Comparison of ENCODE assay signal across 1 cellular context in genomic region chr2:127420039-127420864, GRCh38.
TF ChIP-seq lines count a peak whose summit lies in the region.

No MANE protein-coding gene starts in this region.

TF ChIP-seq in HepG2, 621 proteins besides CTCF, POLR2A, EP300 and RAD21 (continued from another document and continues in another):
- TF ChIP-seq HNF1B (CRISPR knock-in tag; IDR thresholded peaks at IDR 0.05) (peak; percentile 51; the same call in 1 of the 2 replicates), ZNF687 (CRISPR knock-in tag; IDR thresholded peaks at IDR 0.05) (peak; percentile 73), HOXA5 (CRISPR knock-in tag; IDR thresholded peaks at IDR 0.05) (no peak), RARA (CRISPR knock-in tag; IDR thresholded peaks at IDR 0.05) (no peak), UBTF (CRISPR knock-in tag; IDR thresholded peaks at IDR 0.05) (no peak), ZNF563 (CRISPR knock-in tag; IDR thresholded peaks at IDR 0.05) (peak; percentile 8; the same call in 1 of the 2 replicates), ZKSCAN8 (CRISPR knock-in tag; IDR thresholded peaks at IDR 0.05; ENCODE audit: borderline replicate concordance) (no peak), PITX1 (CRISPR knock-in tag; IDR thresholded peaks at IDR 0.05) (no peak), ZNF691 (CRISPR knock-in tag; IDR thresholded peaks at IDR 0.05; ENCODE audit: borderline replicate concordance, low read depth) (peak; percentile 53; the same call in 1 of the 2 replicates), ZSCAN21 (CRISPR knock-in tag; IDR thresholded peaks at IDR 0.05; ENCODE audit: borderline replicate concordance) (peak; percentile 2; the same call in 1 of the 2 replicates), AGO1 (IDR thresholded peaks at IDR 0.05; ENCODE audit: low read depth, low read length, poor library complexity, severe bottlenecking) (no peak), BRD4 (CRISPR knock-in tag; IDR thresholded peaks at IDR 0.05) (no peak), ZNF761 (CRISPR knock-in tag; conservative IDR thresholded peaks at IDR 0.05) (0 out of 2 replicates have a peak, but pooled peaks have one; percentile 7), ZBTB21 (CRISPR knock-in tag; IDR thresholded peaks at IDR 0.05) (no peak), ZNF326 (CRISPR knock-in tag; IDR thresholded peaks at IDR 0.05; ENCODE audit: borderline replicate concordance) (no peak), ZNF646 (CRISPR knock-in tag; IDR thresholded peaks at IDR 0.05) (no peak), ZNF501 (CRISPR knock-in tag; IDR thresholded peaks at IDR 0.05) (no peak), MAX (IDR thresholded peaks at IDR 0.05) (peak; percentile 18; the same call in 1 of the 2 replicates), ZNF605 (CRISPR knock-in tag; IDR thresholded peaks at IDR 0.05) (peak; percentile 48; the same call in 1 of the 2 replicates), HNRNPL (IDR thresholded peaks at IDR 0.05; ENCODE audit: low read depth, low read length) (peak; percentile 90; the same call in 1 of the 2 replicates), PRDM15 (CRISPR knock-in tag; IDR thresholded peaks at IDR 0.05) (no peak), JUNB (CRISPR knock-in tag; IDR thresholded peaks at IDR 0.05; ENCODE audit: borderline replicate concordance) (no peak), POLR2AphosphoS5 (IDR thresholded peaks at IDR 0.05; ENCODE audit: low read depth, low read length) (0 out of 2 replicates have a peak, but pooled peaks have one; percentile 4), AGO2 (optimal IDR thresholded peaks at IDR 0.05; ENCODE audit: low read depth, low read length) (peak; percentile 65), CSRNP2 (CRISPR knock-in tag; conservative IDR thresholded peaks at IDR 0.05; ENCODE audit: low read depth) (no peak), PAF1 (CRISPR knock-in tag; IDR thresholded peaks at IDR 0.05) (0 out of 2 replicates have a peak, but pooled peaks have one; percentile 55), ZNF124 (CRISPR knock-in tag; IDR thresholded peaks at IDR 0.05) (no peak), ZNF546 (CRISPR knock-in tag; conservative IDR thresholded peaks at IDR 0.05) (no peak), BCL6 (CRISPR knock-in tag; IDR thresholded peaks at IDR 0.05) (no peak), NFE2 (CRISPR knock-in tag; IDR thresholded peaks at IDR 0.05) (no peak), ZSCAN5A (CRISPR knock-in tag; IDR thresholded peaks at IDR 0.05; ENCODE audit: borderline replicate concordance) (no peak), EEA1 (CRISPR knock-in tag; IDR thresholded peaks at IDR 0.05; ENCODE audit: borderline replicate concordance) (0 out of 2 replicates have a peak, but pooled peaks have one; percentile 32), MEF2D (CRISPR knock-in tag; IDR thresholded peaks at IDR 0.05) (0 out of 2 replicates have a peak, but pooled peaks have one; percentile 4), MBNL3 (CRISPR knock-in tag; conservative IDR thresholded peaks at IDR 0.05) (no peak)
